ENCODE assay signal across 24 cellular contexts in the genomic region with DNA sequence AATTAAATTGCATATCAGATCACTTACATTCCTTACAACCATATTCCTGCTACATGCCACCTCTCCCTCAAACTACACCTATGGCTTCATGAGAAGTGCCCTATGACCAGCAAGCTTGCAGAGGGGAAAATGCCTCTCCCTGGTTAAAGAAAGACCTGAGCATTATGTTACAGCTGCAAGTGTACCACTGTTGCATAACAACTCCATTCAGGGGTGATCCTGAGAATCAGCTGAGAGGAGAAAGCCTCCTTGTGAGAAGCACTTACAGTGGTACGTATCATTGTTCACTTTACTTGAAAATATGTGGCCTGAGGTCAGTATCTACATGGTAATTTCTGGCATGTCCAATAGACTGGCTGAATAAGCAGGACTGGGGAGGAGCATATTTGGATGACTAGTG.
"Had no signal": no experiment of that assay in that cellular context is flagged by ENCODE, and none has a peak within 500 bp of the region (broad histone marks: within the 10 kb centered on the region; RNA-seq: fewer than 3 reads in every experiment).

No MANE protein-coding gene starts in this region.

- H3K4me3 ChIP-seq: pancreas, prostate gland, right lobe of liver, sigmoid colon, skin epidermis, smooth muscle cell, spleen, stomach, tibial artery, transverse colon, upper lobe of right lung, uterus had no signal

- H3K27me3 ChIP-seq: neutrophil, pancreas, right lobe of liver, sigmoid colon, spleen, stomach, tibial artery, transverse colon, upper lobe of right lung, uterus had no signal

- FAIRE-seq: pancreas had no signal

- ATAC-seq: naive thymus-derived CD8-positive, alpha-beta T cell; natural killer cell treated with Interleukin-12 subunit alpha and Interleukin-12 subunit beta and Interleukin-15 and Interleukin-18, amount 100 ng/mL, for 72 hours; pancreas; right cardiac atrium; right lobe of liver; stimulated activated naive B cell treated with anti-CD40 and anti-IgM and Interleukin-4, amounts not matched to agents 10 μg/mL and 1 μg/mL and 100 μg/mL, for 72 hours; upper lobe of right lung had no signal

- H3K4me1 ChIP-seq: pancreas, prostate gland, right lobe of liver, sigmoid colon, uterus had no signal

- H3K9me3 ChIP-seq: neutrophil, pancreas, prostate gland, right lobe of liver, sigmoid colon, spleen, stomach, tibial artery, transverse colon, upper lobe of right lung, uterus had no signal

- DNase-seq: naive B cell; naive thymus-derived CD8-positive, alpha-beta T cell; nephron progenitor cell; nucleus accumbens; pancreas; right cardiac atrium; right lobe of liver; sigmoid colon; spleen; stimulated activated CD4-positive, alpha-beta T cell treated with anti-CD3 and anti-CD28 coated beads, Interleukin-12 subunit alpha, Interleukin-12 subunit beta, amount 100 ng/mL, for 4 hours; stimulated activated CD4-positive, alpha-beta T cell treated with anti-CD3 and anti-CD28 coated beads, Interleukin-1b, Interleukin-23, amount 100 ng/mL, for 48 hours; stimulated activated CD4-positive, alpha-beta T cell treated with anti-CD3 and anti-CD28 coated beads, Interleukin-4, amount 100 ng/mL, for 1 hour; stimulated activated naive B cell treated with anti-CD40 and anti-IgM and Interleukin-4, amounts not matched to agents 10 μg/mL and 1 μg/mL and 100 μg/mL, for 72 hours; stimulated activated naive CD4-positive, alpha-beta T cell treated with Interleukin-2 at 50 U/mL for 16 hours; stomach; tibial artery; transverse colon; upper lobe of right lung; uterus had no signal

- H3K36me3 ChIP-seq: neutrophil, pancreas, prostate gland, right lobe of liver, sigmoid colon, spleen, stomach, tibial artery, transverse colon, upper lobe of right lung, uterus had no signal

- H3K27ac ChIP-seq: neutrophil, pancreas, prostate gland, right lobe of liver, sigmoid colon, skin epidermis, spleen, stomach, tibial artery, transverse colon, upper lobe of right lung, uterus had no signal

- H3K4me2 ChIP-seq: smooth muscle cell had no signal
